ENCODE assay signal across 20 cellular contexts in genomic region chr1:29317063-29317915, GRCh38.
DNase-seq lines count a peak whose midpoint lies in the region; ATAC-seq, FAIRE-seq and TF ChIP-seq lines count a peak whose summit lies in the region.
"Had no signal": no experiment of that assay in that cellular context is flagged by ENCODE, and none has a peak within 500 bp of the region (broad histone marks: within the 10 kb centered on the region; RNA-seq: fewer than 3 reads in every experiment).

No MANE protein-coding gene starts in this region.

- TF ChIP-seq POLR2A in HepG2 (IDR thresholded peaks at IDR 0.05; ENCODE audit: insufficient read depth in 1 of 2, low read depth in 2 of 2, low read length in 2 of 2) (no peak), right lobe of liver (IDR thresholded peaks at IDR 0.05) (no peak)

- no peak overlapping the region for H3K9ac ChIP-seq in HepG2 (ENCODE audit: insufficient read depth, low read depth, low read length)
- no peak overlapping the region for H3K9ac ChIP-seq in trophoblast cell (ENCODE audit: low read length)
- H3K9ac ChIP-seq: BLaER1 treated with 17β-estradiol and CSF1 and Interleukin-3, amounts not matched to agents 10 nM and 100 nM had no signal

- POLR2A ChIA-PET in HepG2 (lab: Yijun Ruan, JAX), result no interaction called here

- H4K8ac ChIP-seq in trophoblast cell (ENCODE audit: low read depth, low read length), result no peak overlapping the region

- no peak overlapping the region for H2AK5ac ChIP-seq in trophoblast cell (ENCODE audit: low read length)

- H3K79me2 ChIP-seq in HepG2 (ENCODE audit: insufficient read depth, low read length) (no peaks in the 10 kb centered on the region), trophoblast cell (ENCODE audit: control insufficient read depth, insufficient read depth, low read length, poor library complexity) (no peaks in the 10 kb centered on the region)

- H3K79me1 ChIP-seq in trophoblast cell (ENCODE audit: low read length), result no peaks in the 10 kb centered on the region

- 98% methylated on average over 30 of the region's 30 CpGs for WGBS in HepG2 (ENCODE audit: low lambda C conversion rate)
- WGBS in right lobe of liver (ENCODE audit: insufficient coverage, low coverage, low lambda C conversion rate, missing lambda C conversion rate), result 92% methylated on average over 18 of the region's 30 CpGs
- WGBS in trophoblast cell (ENCODE audit: extremely low coverage, insufficient coverage, insufficient read length), result no CpG with 5 or more reads among the region's 30 CpGs

- H3K4me1 ChIP-seq in HepG2 (ENCODE audit: insufficient read depth, low read length), result peaks cover 13% of the 10 kb centered on the region
- H3K4me1 ChIP-seq in right lobe of liver, result peaks cover 0 to 5% (median 0%) of the 10 kb centered on the region in 4 donors
- H3K4me1 ChIP-seq in trophoblast cell (ENCODE audit: control insufficient read depth in 1 of 2, insufficient read depth in 2 of 2, low read length in 2 of 2), result peaks cover 0 to 4% of the 10 kb centered on the region in 2 experiments
- H3K4me1 ChIP-seq: BLaER1 treated with 17β-estradiol and CSF1 and Interleukin-3, amounts not matched to agents 10 nM and 100 nM had no signal

- H3K14ac ChIP-seq in trophoblast cell (ENCODE audit: low read length), result no peak overlapping the region

- no peak overlapping the region for H3K4ac ChIP-seq in trophoblast cell (ENCODE audit: low read depth, low read length)

- H3K23ac ChIP-seq in trophoblast cell (ENCODE audit: low read length), result no peak overlapping the region

- H2BK5ac ChIP-seq in trophoblast cell (ENCODE audit: low read depth, low read length, poor library complexity), result no peak overlapping the region

- no peak overlapping the region for H4K91ac ChIP-seq in trophoblast cell (ENCODE audit: low read depth, low read length)

- no peak overlapping the region for H3K4me3 ChIP-seq in HepG2 (replicated peaks in 1 of 3; ENCODE audit: insufficient read depth in 1 of 3, low read depth in 2 of 3, low read length in 3 of 3)
- no peak overlapping the region for H3K4me3 ChIP-seq in right lobe of liver
- no peak overlapping the region for H3K4me3 ChIP-seq in trophoblast cell (ENCODE audit: low read depth, low read length)
- H3K4me3 ChIP-seq: BLaER1 treated with 17β-estradiol and CSF1 and Interleukin-3, amounts not matched to agents 10 nM and 100 nM; GM23338 had no signal

- DNase-seq in HepG2 (ENCODE audit: low spot score) (no peak), right lobe of liver (no peak), islet precursor cell (peak; percentile 49), trophoblast cell (no peak), GM19239 (ENCODE audit: insufficient read length, low spot score) (no peak), NCI-H2029 (lab: John Stamatoyannopoulos, UW) (no peak)
- DNase-seq: CD4-positive, CD25-positive, alpha-beta regulatory T cell; CD8-positive, alpha-beta memory T cell; COR-L47; DMS 273 treated with DMSO at 0.1 percent for 48 hours; DMS53; DND-41; EL; HCEC 1CT; IMR-90 had no signal

- H4K12ac ChIP-seq in trophoblast cell (ENCODE audit: low read depth, low read length), result peak overlapping the region; percentile 17

- H3K27me3 ChIP-seq in HepG2 (ENCODE audit: control insufficient read depth in 1 of 2, insufficient read depth in 2 of 2, low read length in 2 of 2) (no peaks in the 10 kb centered on the region), right lobe of liver (no peaks in the 10 kb centered on the region), trophoblast cell (ENCODE audit: insufficient read depth, low read length) (no peaks in the 10 kb centered on the region)
- H3K27me3 ChIP-seq: BLaER1 treated with 17β-estradiol and CSF1 and Interleukin-3, amounts not matched to agents 10 nM and 100 nM had no signal

- no peak for TF ChIP-seq EP300 in HepG2 (IDR thresholded peaks at IDR 0.05; ENCODE audit: low read depth in 2 of 2, low read length in 2 of 2)
- no peak for TF ChIP-seq EP300 in HepG2 (CRISPR knock-in tag; IDR thresholded peaks at IDR 0.05; ENCODE audit: borderline replicate concordance)

- H3K27ac ChIP-seq in HepG2 (ENCODE audit: extremely low read length, insufficient read depth, low read length) (no peak overlapping the region), right lobe of liver (no peak overlapping the region), trophoblast cell (ENCODE audit: low read depth, low read length) (no peak overlapping the region)
- H3K27ac ChIP-seq: BLaER1 treated with 17β-estradiol and CSF1 and Interleukin-3, amounts not matched to agents 10 nM and 100 nM; HL-60 had no signal

- FAIRE-seq in HepG2 (lab: Jason Lieb, UNC), result no peak
- FAIRE-seq in GM19239 (lab: Jason Lieb, UNC), result no peak
- FAIRE-seq: GM12891, H54 had no signal

- no peak overlapping the region for H2BK12ac ChIP-seq in trophoblast cell (ENCODE audit: low read length)

- in situ Hi-C loops in HepG2 (cut with HindIII; ENCODE audit: extremely low pct_ligation_motif_present, low pct_unique_long_range_greater_than_20kb), result no loop called here

- H3K9me3 ChIP-seq in HepG2 (ENCODE audit: low read length) (no peaks in the 10 kb centered on the region), right lobe of liver (no peaks in the 10 kb centered on the region), trophoblast cell (ENCODE audit: insufficient read depth, low read depth, low read length) (no peaks in the 10 kb centered on the region)
- H3K9me3 ChIP-seq: BLaER1 treated with 17β-estradiol and CSF1 and Interleukin-3, amounts not matched to agents 10 nM and 100 nM had no signal

- no peaks in the 10 kb centered on the region for H4K20me1 ChIP-seq in HepG2 (ENCODE audit: insufficient read depth, low read length)

- H3K4me2 ChIP-seq in HepG2 (ENCODE audit: low read depth, low read length), result no peak overlapping the region
- H3K4me2 ChIP-seq in trophoblast cell (ENCODE audit: low read length), result no peak overlapping the region
- H3K4me2 ChIP-seq: BLaER1 treated with 17β-estradiol and CSF1 and Interleukin-3, amounts not matched to agents 10 nM and 100 nM; GM23338 had no signal

- CTCF ChIA-PET in HepG2 (lab: Yijun Ruan, JAX; ENCODE audit: low intra/inter-chr PET ratio, low total read pairs), result no interaction called here

- no TSS peak for BruUV-seq in HepG2 (replicated peaks; lab: Mats Ljungman, UMichigan)

- TF ChIP-seq RAD21 in HepG2 (CRISPR knock-in tag; IDR thresholded peaks at IDR 0.05), result no peak

- no peak overlapping the region for H3K18ac ChIP-seq in trophoblast cell (ENCODE audit: low read length)

- TF ChIP-seq CTCF in HepG2 (CRISPR knock-in tag; IDR thresholded peaks at IDR 0.05) (no peak), right lobe of liver (IDR thresholded peaks at IDR 0.05) (no peak)

- no peak overlapping the region for H2AFZ ChIP-seq in HepG2 (ENCODE audit: low read length)
- H2AFZ ChIP-seq in trophoblast cell (ENCODE audit: insufficient read depth, low read length, poor library complexity), result no peak overlapping the region
- H2AFZ ChIP-seq: GM23338 had no signal

- H3K36me3 ChIP-seq in HepG2 (replicated peaks in 1 of 2; ENCODE audit: control insufficient read depth in 1 of 2, insufficient read depth in 2 of 2, low read length in 2 of 2) (peaks cover 4 to 26% of the 10 kb centered on the region in 2 experiments; a peak in 4 of 5 replicates), right lobe of liver (peaks cover 0 to 5% (median 0%) of the 10 kb centered on the region in 4 donors), trophoblast cell (ENCODE audit: control insufficient read depth in 1 of 2, insufficient read depth in 2 of 2, low read length in 2 of 2) (peaks cover 52 to 64% of the 10 kb centered on the region in 2 experiments)
- H3K36me3 ChIP-seq: BLaER1 treated with 17β-estradiol and CSF1 and Interleukin-3, amounts not matched to agents 10 nM and 100 nM had no signal

- intact Hi-C loops in HepG2 (cut with micrococcal nuclease; ENCODE audit: unreplicated experiment) (no loop called here), right lobe of liver (cut with DNase I) (no loop called here)

- no peak overlapping the region for H2BK120ac ChIP-seq in trophoblast cell (ENCODE audit: insufficient read depth, low read length, poor library complexity)

- no peak for ATAC-seq in HepG2
- no peak for ATAC-seq in right lobe of liver
- ATAC-seq: GM23338 had no signal

TF ChIP-seq in HepG2, 621 proteins besides CTCF, POLR2A, EP300 and RAD21:
- TF ChIP-seq ZNF629 (CRISPR knock-in tag; conservative IDR thresholded peaks at IDR 0.05), result peak; percentile 80
- no peak for TF ChIP-seq ZBTB49 (CRISPR knock-in tag; IDR thresholded peaks at IDR 0.05; ENCODE audit: borderline replicate concordance)
